Comparison of ENCODE assay signal across 28 cellular contexts in the genomic region with DNA sequence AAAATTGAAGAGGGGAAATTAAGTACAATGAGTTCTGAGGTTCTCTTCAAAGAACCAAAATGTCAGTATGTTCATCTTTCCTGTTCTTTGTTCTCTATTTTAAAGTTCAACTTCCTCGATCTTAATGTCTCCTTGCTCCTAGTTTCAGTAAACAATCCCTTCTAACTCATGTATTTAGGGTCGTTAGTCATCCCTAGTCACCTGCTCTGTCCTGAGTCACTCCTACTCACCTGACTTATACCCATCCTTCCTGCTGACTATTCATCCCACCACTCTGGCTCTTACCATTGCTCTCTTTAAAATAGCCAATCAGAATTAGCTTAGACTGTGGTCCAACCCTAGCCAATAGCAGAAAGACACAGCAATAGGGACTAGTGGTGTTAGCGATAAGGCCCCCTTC. TPM values are rescaled to one million over a fixed set of nuclear protein-coding genes. Genes with fewer than 3 reads are reported as not detected.
A peak's percentile ranks its signal among the peaks of the same experiment; 100 is the strongest.
DNase-seq lines count a peak whose midpoint lies in the region; ATAC-seq and TF ChIP-seq lines count a peak whose summit lies in the region.
"Had no signal": no experiment of that assay in that cellular context is flagged by ENCODE, and none has a peak within 500 bp of the region (broad histone marks: within the 10 kb centered on the region; RNA-seq: fewer than 3 reads in every experiment).

No MANE protein-coding gene starts in this region.

- 98% methylated on average over 3 of the region's 3 CpGs for WGBS in smooth muscle cell (ENCODE audit: low lambda C conversion rate)

- no peaks in the 10 kb centered on the region for H4K20me1 ChIP-seq in smooth muscle cell (ENCODE audit: low read depth)

- peaks cover 9% of the 10 kb centered on the region for H3K79me2 ChIP-seq in smooth muscle cell (ENCODE audit: low read depth)

- H3K36me3 ChIP-seq in smooth muscle cell (ENCODE audit: low read depth) (peaks cover 13% of the 10 kb centered on the region), H7 (replicated peaks; ENCODE audit: control insufficient read depth, insufficient read depth, low read length) (peaks cover 20% of the 10 kb centered on the region)
- H3K36me3 ChIP-seq: SJSA1 had no signal

- DNase-seq in DMS53 (lab: John Stamatoyannopoulos, UW) = peak; percentile 21
- no peak for DNase-seq in DMS53 treated with DMSO at 0.1 percent for 48 hours (lab: John Stamatoyannopoulos, UW; ENCODE audit: unreplicated experiment)
- DNase-seq in RKO (ENCODE audit: low spot score) = peak; percentile 39
- DNase-seq in epithelial cell of esophagus (ENCODE audit: low read depth) = peak; percentile 20
- DNase-seq in smooth muscle cell (lab: John Stamatoyannopoulos, UW; ENCODE audit: unreplicated experiment) = no peak
- DNase-seq in SW480 (ENCODE audit: low spot score) = no peak
- DNase-seq in H7 = no peak
- DNase-seq: BE2C; CD8-positive, alpha-beta memory T cell; DMS 273 treated with DMSO at 0.1 percent for 48 hours; DND-41; HCEC 1CT; KBM-7; MV-4-11; NCI-H1105; NCI-H1694; NCI-H2029 treated with DMSO at 0.1 percent for 48 hours; NCI-H2227 treated with DMSO at 0.1 percent for 48 hours; NCI-H526 treated with DMSO at 0.1 percent for 48 hours; PC-9; Right ventricle myocardium superior; RPMI8226 had no signal

- H3K27me3 ChIP-seq in smooth muscle cell (ENCODE audit: low read depth) = no peaks in the 10 kb centered on the region
- H3K27me3 ChIP-seq in H7 (ENCODE audit: control insufficient read depth, insufficient read depth, low read length) = no peaks in the 10 kb centered on the region
- H3K27me3 ChIP-seq: BE2C, SJSA1 had no signal

- H3K9me3 ChIP-seq in smooth muscle cell (replicated peaks; ENCODE audit: low read depth) = peaks cover 7% of the 10 kb centered on the region

- TF ChIP-seq CTCF in epithelial cell of esophagus (IDR thresholded peaks at IDR 0.05; ENCODE audit: insufficient read depth, low read depth, low read length, missing control alignments) (no peak), smooth muscle cell (IDR thresholded peaks at IDR 0.05; ENCODE audit: borderline replicate concordance, insufficient read depth, poor library complexity, severe bottlenecking) (no peak)

- H3K4me2 ChIP-seq in smooth muscle cell = no peak overlapping the region
- H3K4me2 ChIP-seq: PC-9 had no signal

- H3F3A ChIP-seq in smooth muscle cell (ENCODE audit: low read depth) = peaks cover 3% of the 10 kb centered on the region

- H2AFZ ChIP-seq in smooth muscle cell (ENCODE audit: low read depth) = no peak overlapping the region
- H2AFZ ChIP-seq: PC-9 had no signal

- peak overlapping the region; percentile 11 for H3K9ac ChIP-seq in smooth muscle cell (ENCODE audit: low read depth)

- no peak overlapping the region for H3K4me3 ChIP-seq in epithelial cell of esophagus (ENCODE audit: low read length)
- no peak overlapping the region for H3K4me3 ChIP-seq in smooth muscle cell
- no peak overlapping the region for H3K4me3 ChIP-seq in H7 (ENCODE audit: insufficient read depth, low read depth, low read length)
- H3K4me3 ChIP-seq: PC-9, SJSA1 had no signal

- peak overlapping the region; percentile 82 for H3K27ac ChIP-seq in smooth muscle cell (ENCODE audit: low read depth)
- H3K27ac ChIP-seq: 22Rv1, PC-9, SJSA1 had no signal

- ATAC-seq in GM18868 (IDR thresholded peaks at IDR 0.05; ENCODE audit: unreplicated experiment) = no peak

- no peaks in the 10 kb centered on the region for H3K4me1 ChIP-seq in smooth muscle cell (ENCODE audit: low read depth)
- H3K4me1 ChIP-seq: BE2C, SJSA1 had no signal

RNA-seq across cellular contexts. Expression of gene ZNF90, which starts 24.3 kb away (rescaled TPM):
- 5.3 and 7.6 TPM in 2 replicates for total RNA-seq in smooth muscle cell
- 2.6 and 3.4 TPM in 2 replicates for polyA plus RNA-seq in smooth muscle cell
- 3.5 and 7.3 TPM in 2 replicates for total RNA-seq in H7 (2014; rRNA removed; shearing (Covaris generic))
- total RNA-seq: MCF 10A, NCI-H460 had no signal
- polyA plus RNA-seq: CD14-positive monocyte had no signal

Comparison
In these comparisons a context has a peak if more than half of its experiments do, and no peak if none do; other contexts are left out.
1. DNase-seq: peak in DMS53 (single experiment), RKO (single experiment) and epithelial cell of esophagus (single experiment); none in DMS53 treated with DMSO at 0.1 percent for 48 hours (single experiment), smooth muscle cell (single experiment), SW480 (single experiment) and H7 (single experiment).